In the genomic region with DNA sequence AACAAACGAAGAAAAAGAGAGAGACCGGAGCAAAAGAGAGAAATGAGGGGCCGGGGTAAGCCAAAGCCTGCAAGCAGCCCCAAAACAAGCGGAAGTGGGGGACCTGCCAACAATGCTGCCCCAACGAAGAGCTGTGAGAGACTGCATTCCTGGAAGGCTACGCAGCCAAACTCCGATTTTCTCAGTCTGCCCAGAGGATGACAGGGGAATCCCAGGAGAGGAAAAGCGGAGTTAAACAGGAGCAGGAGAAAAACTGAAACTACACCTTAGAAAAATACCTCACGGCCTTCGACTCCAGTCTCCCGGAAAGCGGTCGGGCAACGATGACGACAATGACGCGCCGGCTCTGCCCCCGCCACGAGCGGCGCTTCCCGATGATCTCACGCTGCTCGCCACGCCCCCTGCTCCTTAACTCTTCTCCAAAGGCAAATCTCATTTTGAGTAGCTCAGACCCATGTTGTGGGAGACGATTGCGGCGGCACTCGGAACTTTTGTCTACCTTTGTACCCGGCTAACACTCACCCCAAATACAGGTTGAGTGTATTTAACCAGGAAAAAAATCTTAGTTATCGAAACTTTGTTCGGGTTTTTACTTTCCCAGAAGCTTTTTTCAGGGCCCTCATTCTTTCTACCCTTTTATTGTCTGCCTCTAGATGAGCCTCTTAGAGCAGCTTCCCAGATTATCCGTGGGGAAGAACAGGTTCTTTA, we compare ENCODE assay signal across 8 cellular contexts. TPM values are rescaled to one million over a fixed set of nuclear protein-coding genes. Genes with fewer than 3 reads are reported as not detected.
DNase-seq lines count a peak whose midpoint lies in the region; ATAC-seq and TF ChIP-seq lines count a peak whose summit lies in the region.

A gene with protein sequence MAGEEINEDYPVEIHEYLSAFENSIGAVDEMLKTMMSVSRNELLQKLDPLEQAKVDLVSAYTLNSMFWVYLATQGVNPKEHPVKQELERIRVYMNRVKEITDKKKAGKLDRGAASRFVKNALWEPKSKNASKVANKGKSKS (minus strand): TSS at position 325 of the 708 bp plus-strand sequence. CDS start 15,694 bp downstream, outside the sequence.

- peaks cover 22% of the 10 kb centered on the region for H3K27me3 Mint-ChIP-seq in activated CD4-positive, alpha-beta T cell treated with anti-CD3 and anti-CD28 coated beads, Interleukin-2, amount 10 ng/mL, durations not matched to agents 24 days and 14 days

- intact Hi-C loops in activated CD4-positive, alpha-beta T cell treated with anti-CD3 and anti-CD28 coated beads, Interleukin-2, amount 10 ng/mL, durations not matched to agents 24 days and 14 days (cut with micrococcal nuclease): loop anchor here (1.0 to 5.0 kb wide), 4 partner anchors 94 to 1579 kb away; a partner anchor contains a TSS
- intact Hi-C loops in left colon (cut with DNase I, micrococcal nuclease): no loop called here

- DNase-seq in BE2C (peak; percentile 87), GM19240 (ENCODE audit: insufficient read length, low spot score) (peak; percentile 51), NCI-H526 treated with DMSO at 0.1 percent for 48 hours (lab: John Stamatoyannopoulos, UW) (peak; percentile 68), cortex of kidney (lab: John Stamatoyannopoulos, UW) (peak; percentile 33), left colon (peak; percentile 93 to 98)
- peak; percentile 98 for DNase-seq in activated CD4-positive, alpha-beta T cell treated with anti-CD3 and anti-CD28 coated beads, Interleukin-2, amount 10 ng/mL, durations not matched to agents 24 days and 14 days
- peak; percentile 91 for DNase-seq in stimulated activated CD4-positive, alpha-beta T cell treated with anti-CD3 and anti-CD28 coated beads, Interleukin-1b, Interleukin-23, amount 100 ng/mL, for 48 hours

- H3K9me3 ChIP-seq in BE2C: no peaks in the 10 kb centered on the region

- H3K36me3 Mint-ChIP-seq in activated CD4-positive, alpha-beta T cell treated with anti-CD3 and anti-CD28 coated beads, Interleukin-2, amount 10 ng/mL, durations not matched to agents 24 days and 14 days (ENCODE audit: low read depth): peaks cover 5% of the 10 kb centered on the region

- no peaks in the 10 kb centered on the region for H3K36me3 ChIP-seq in BE2C

- no peaks in the 10 kb centered on the region for H3K9me3 Mint-ChIP-seq in activated CD4-positive, alpha-beta T cell treated with anti-CD3 and anti-CD28 coated beads, Interleukin-2, amount 10 ng/mL, durations not matched to agents 24 days and 14 days

- H3K4me3 Mint-ChIP-seq in activated CD4-positive, alpha-beta T cell treated with anti-CD3 and anti-CD28 coated beads, Interleukin-2, amount 10 ng/mL, durations not matched to agents 24 days and 14 days: peak within 1 kb of the TSS; percentile 93

- H3K4me1 ChIP-seq in BE2C: no peaks in the 10 kb centered on the region

- no peaks in the 10 kb centered on the region for H3K27me3 ChIP-seq in BE2C

- H3K4me1 Mint-ChIP-seq in activated CD4-positive, alpha-beta T cell treated with anti-CD3 and anti-CD28 coated beads, Interleukin-2, amount 10 ng/mL, durations not matched to agents 24 days and 14 days: peaks cover 14% of the 10 kb centered on the region

- H3K4me3 ChIP-seq in BE2C (ENCODE audit: low read depth, low read length): peak within 1 kb of the TSS; percentile 99

- TF ChIP-seq CTCF in BE2C (IDR thresholded peaks at IDR 0.05; ENCODE audit: low read depth, low read length): no peak

- ATAC-seq in HG03460 (IDR thresholded peaks at IDR 0.05; ENCODE audit: unreplicated experiment) (peak; percentile 93), left colon (peak; percentile 100)

- H3K27ac Mint-ChIP-seq in activated CD4-positive, alpha-beta T cell treated with anti-CD3 and anti-CD28 coated beads, Interleukin-2, amount 10 ng/mL, durations not matched to agents 24 days and 14 days: peak within 1 kb of the TSS; percentile 95

RNA-seq across cellular contexts. Expression of the gene that starts here (rescaled TPM):
- polyA plus RNA-seq in BE2C (2012; ENCODE audit: insufficient read depth, insufficient read length, low read depth): 22.6 TPM
- 28.9 and 33.7 TPM in 2 replicates for total RNA-seq in activated CD4-positive, alpha-beta T cell treated with anti-CD3 and anti-CD28 coated beads, Interleukin-2, amount 10 ng/mL, durations not matched to agents 24 days and 14 days
- total RNA-seq in left colon: 10 to 100 TPM; 16.5 to 18.8 TPM

Comparison
In these comparisons a context has a peak if more than half of its experiments do, and no peak if none do; other contexts are left out.
1. Peak in every context shown above with its lines: DNase-seq, ATAC-seq and H3K4me3 ChIP-seq.
2. DNase-seq: peak in every context shown above with its lines; median percentile 98 in activated CD4-positive, alpha-beta T cell treated with anti-CD3 and anti-CD28 coated beads, Interleukin-2, amount 10 ng/mL, durations not matched to agents 24 days and 14 days; 96 in left colon; 91 in stimulated activated CD4-positive, alpha-beta T cell treated with anti-CD3 and anti-CD28 coated beads, Interleukin-1b, Interleukin-23, amount 100 ng/mL, for 48 hours; 87 in BE2C; 68 in NCI-H526 treated with DMSO at 0.1 percent for 48 hours; 51 in GM19240; 33 in cortex of kidney.